In genomic region chr15:98896802-98897732, GRCh38 we compare ENCODE assay signal across 1 cellular context.
TF ChIP-seq lines count a peak whose summit lies in the region.

No MANE protein-coding gene starts in this region.

TF ChIP-seq in HEK293, 187 proteins besides CTCF, POLR2A, EP300 and RAD21 (continued from another document):
- peak; percentile 94; the same call in 1 of the 2 replicates for TF ChIP-seq ZNF391 (tag by site-specific recombination; IDR thresholded peaks at IDR 0.05; ENCODE audit: borderline replicate concordance, low read depth)
- TF ChIP-seq ZNF426 (tag by site-specific recombination; IDR thresholded peaks at IDR 0.05): no peak
- TF ChIP-seq OSR2 (tag by site-specific recombination; IDR thresholded peaks at IDR 0.05): peak; percentile 90
- TF ChIP-seq WT1 (tag by site-specific recombination; IDR thresholded peaks at IDR 0.05): peak; percentile 92
- no peak for TF ChIP-seq ZNF830 (tag by site-specific recombination; IDR thresholded peaks at IDR 0.05; ENCODE audit: low read depth)
- 0 out of 2 replicates have a peak, but pooled peaks have one; percentile 44 for TF ChIP-seq BCL11B (tag by site-specific recombination; IDR thresholded peaks at IDR 0.05; ENCODE audit: low read depth)
- peak; percentile 98 for TF ChIP-seq ZBTB21 (tag by site-specific recombination; IDR thresholded peaks at IDR 0.05)
- peak; percentile 61; the same call in 1 of the 2 replicates for TF ChIP-seq HOXD13 (CRISPR knock-in tag; IDR thresholded peaks at IDR 0.05; ENCODE audit: borderline replicate concordance)
- peak; percentile 98 for TF ChIP-seq KLF17 (tag by site-specific recombination; IDR thresholded peaks at IDR 0.05)
- peak; percentile 95 for TF ChIP-seq GLI2 (tag by site-specific recombination; IDR thresholded peaks at IDR 0.05; ENCODE audit: borderline replicate concordance, low read depth)
- TF ChIP-seq ZFHX2 (tag by site-specific recombination; conservative IDR thresholded peaks at IDR 0.05): no peak
- peak; percentile 97 for TF ChIP-seq MEIS1 (CRISPR knock-in tag; IDR thresholded peaks at IDR 0.05; ENCODE audit: borderline replicate concordance)
- peak; percentile 99 for TF ChIP-seq ZNF24 (tag by site-specific recombination; IDR thresholded peaks at IDR 0.05)
- TF ChIP-seq ZSCAN23 (tag by site-specific recombination; IDR thresholded peaks at IDR 0.05): peak; percentile 99
- TF ChIP-seq TSHZ1 (tag by site-specific recombination; IDR thresholded peaks at IDR 0.05; ENCODE audit: borderline replicate concordance): peak; percentile 100
- TF ChIP-seq ZNF488 (tag by site-specific recombination; IDR thresholded peaks at IDR 0.05): no peak
- peak; percentile 93 for TF ChIP-seq ATF2 (tag by site-specific recombination; IDR thresholded peaks at IDR 0.05; ENCODE audit: low read depth)
- TF ChIP-seq ZNF280C (tag by site-specific recombination; IDR thresholded peaks at IDR 0.05): no peak
- peak; percentile 75; the same call in 1 of the 2 replicates for TF ChIP-seq KLF16 (tag by site-specific recombination; IDR thresholded peaks at IDR 0.05)
- peak; percentile 86 for TF ChIP-seq ZFP69B (tag by site-specific recombination; IDR thresholded peaks at IDR 0.05)
- peak; percentile 72; the same call in 1 of the 2 replicates for TF ChIP-seq ZNF501 (tag by site-specific recombination; IDR thresholded peaks at IDR 0.05)
- TF ChIP-seq ZNF791 (tag by site-specific recombination; IDR thresholded peaks at IDR 0.05): peak; percentile 46; the same call in 1 of the 2 replicates
- peak; percentile 56; the same call in 1 of the 2 replicates for TF ChIP-seq ZBTB44 (tag by site-specific recombination; IDR thresholded peaks at IDR 0.05)
- no peak for TF ChIP-seq ZFP41 (tag by site-specific recombination; IDR thresholded peaks at IDR 0.05; ENCODE audit: borderline replicate concordance)
- peak; percentile 92 for TF ChIP-seq ZNF660 (tag by site-specific recombination; IDR thresholded peaks at IDR 0.05)
- no peak for TF ChIP-seq ZNF133 (tag by site-specific recombination; IDR thresholded peaks at IDR 0.05)
- TF ChIP-seq ZBTB1 (tag by site-specific recombination; IDR thresholded peaks at IDR 0.05): peak; percentile 93
- no peak for TF ChIP-seq ZNF266 (tag by site-specific recombination; IDR thresholded peaks at IDR 0.05; ENCODE audit: low read depth)
- peak; percentile 92 for TF ChIP-seq TRIM28 (IDR thresholded peaks at IDR 0.05; ENCODE audit: borderline replicate concordance, low read length)
- TF ChIP-seq ZNF146 (tag by site-specific recombination; IDR thresholded peaks at IDR 0.05): peak; percentile 59
- TF ChIP-seq ZNF214 (tag by site-specific recombination; IDR thresholded peaks at IDR 0.05; ENCODE audit: borderline replicate concordance): no peak
- TF ChIP-seq GLI4 (tag by site-specific recombination; IDR thresholded peaks at IDR 0.05): 0 out of 2 replicates have a peak, but pooled peaks have one; percentile 62
- TF ChIP-seq ZNF449 (tag by site-specific recombination; IDR thresholded peaks at IDR 0.05): peak; percentile 42; the same call in 1 of the 2 replicates
- peak; percentile 41; the same call in 1 of the 2 replicates for TF ChIP-seq MZF1 (tag by site-specific recombination; IDR thresholded peaks at IDR 0.05; ENCODE audit: borderline replicate concordance)
- peak; percentile 78 for TF ChIP-seq ZNF280D (tag by site-specific recombination; IDR thresholded peaks at IDR 0.05)
- TF ChIP-seq ZNF2 (tag by site-specific recombination; IDR thresholded peaks at IDR 0.05): peak; percentile 81; the same call in 1 of the 2 replicates
- peak; percentile 94 for TF ChIP-seq KLF10 (tag by site-specific recombination; IDR thresholded peaks at IDR 0.05)
- peak; percentile 40 for TF ChIP-seq SCRT2 (tag by site-specific recombination; IDR thresholded peaks at IDR 0.05)
